Comparison of ENCODE assay signal across 11 cellular contexts in genomic region chr10:96046546-96046945, GRCh38.
"Had no signal": no experiment of that assay in that cellular context is flagged by ENCODE, and none has a peak within 500 bp of the region (broad histone marks: within the 10 kb centered on the region; RNA-seq: fewer than 3 reads in every experiment).

No MANE protein-coding gene starts in this region.

- H3K27me3 ChIP-seq: esophagus squamous epithelium, heart left ventricle, right atrium auricular region had no signal

- ATAC-seq: activated naive CD4-positive, alpha-beta T cell treated with anti-CD3 and anti-CD28 coated beads, Interleukin-2, amount 50 U/mL, for 72 hours; heart left ventricle; left lobe of liver; WTC11 had no signal

- DNase-seq: cerebellar nuclear complex, esophagus squamous epithelium, heart left ventricle had no signal

- H3K27ac Mint-ChIP-seq: activated naive CD4-positive, alpha-beta T cell treated with anti-CD3 and anti-CD28 coated beads, Interleukin-2, amount 50 U/mL, for 72 hours had no signal

- H3K9me3 Mint-ChIP-seq: T-helper 1 cell treated with Interleukin-12 subunit alpha and Interleukin-12 subunit beta and Interleukin-4 antibody, amounts not matched to agents 30 μg/mL and 1 μg/mL, for 36 hours had no signal

- H3K9me3 ChIP-seq: esophagus squamous epithelium, heart left ventricle, right atrium auricular region had no signal

- H3K4me3 ChIP-seq: esophagus squamous epithelium, heart left ventricle, right atrium auricular region had no signal

- H3K27ac ChIP-seq: esophagus squamous epithelium, heart left ventricle, right atrium auricular region had no signal

- FAIRE-seq: islet of Langerhans, small intestine, urothelium cell line had no signal
